In the genomic region with DNA sequence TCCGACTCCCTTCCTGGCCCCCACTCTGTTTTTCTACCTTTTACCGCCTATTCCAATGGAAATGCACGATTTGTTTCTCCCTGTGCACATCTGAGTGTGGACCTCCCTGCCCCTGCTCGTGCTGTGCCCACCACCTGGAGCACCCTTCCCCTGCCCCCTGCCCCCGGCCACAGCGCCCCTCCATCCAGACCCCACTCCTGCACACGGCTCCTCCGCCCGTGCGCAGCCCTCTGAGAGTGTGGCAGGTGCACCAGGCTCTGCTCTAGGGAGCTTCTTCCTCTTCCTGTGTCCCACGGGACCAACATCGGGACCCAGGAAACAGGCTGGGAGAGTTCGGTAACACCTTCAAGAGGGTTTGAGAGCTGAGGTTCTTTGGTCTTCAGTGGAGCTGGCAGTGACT, we compare ENCODE assay signal across 21 cellular contexts.
DNase-seq lines count a peak whose midpoint lies in the region; ATAC-seq, FAIRE-seq and TF ChIP-seq lines count a peak whose summit lies in the region.
"Had no signal": no experiment of that assay in that cellular context is flagged by ENCODE, and none has a peak within 500 bp of the region (broad histone marks: within the 10 kb centered on the region; RNA-seq: fewer than 3 reads in every experiment).

No MANE protein-coding gene starts in this region.

- no peaks in the 10 kb centered on the region for H3F3A ChIP-seq in GM23338 (replicated peaks; ENCODE audit: low read depth)

- H3K27me3 ChIP-seq in GM23338 (ENCODE audit: insufficient read depth) (no peaks in the 10 kb centered on the region), astrocyte (ENCODE audit: insufficient read depth, low read length) (no peaks in the 10 kb centered on the region), muscle layer of colon (ENCODE audit: control insufficient read depth in 1 of 2, insufficient read depth in 2 of 2, low read length in 2 of 2) (no peaks in the 10 kb centered on the region), transverse colon (no peaks in the 10 kb centered on the region), HAP-1 (ENCODE audit: low read depth) (no peaks in the 10 kb centered on the region)
- H3K27me3 ChIP-seq: tibial nerve had no signal

- no peak for FAIRE-seq in astrocyte (lab: Jason Lieb, UNC)

- H3K4me1 ChIP-seq in GM23338 (ENCODE audit: insufficient read depth) (no peaks in the 10 kb centered on the region), astrocyte (ENCODE audit: insufficient read depth, low read length) (peaks cover 34% of the 10 kb centered on the region), muscle layer of colon (ENCODE audit: insufficient read depth, low read length) (peaks cover 60% of the 10 kb centered on the region), transverse colon (peaks cover 48 to 69% (median 65%) of the 10 kb centered on the region in 4 donors), HAP-1 (no peaks in the 10 kb centered on the region; the same call in 1 of the 2 replicates)

- no peak for TF ChIP-seq CTCF in GM23338 (conservative IDR thresholded peaks at IDR 0.05; ENCODE audit: low read depth in 2 of 2)
- TF ChIP-seq CTCF in astrocyte (IDR thresholded peaks at IDR 0.05; ENCODE audit: insufficient read depth, low read depth, low read length) = no peak
- no peak for TF ChIP-seq CTCF in transverse colon (IDR thresholded peaks at IDR 0.05)

- H2AFZ ChIP-seq in GM23338 (no peak overlapping the region), astrocyte (ENCODE audit: low read depth, low read length) (no peak overlapping the region)

- TF ChIP-seq EP300 in transverse colon (IDR thresholded peaks at IDR 0.05; ENCODE audit: low read depth) = no peak

- H4K20me1 ChIP-seq in GM23338 (replicated peaks; ENCODE audit: insufficient read depth) (no peaks in the 10 kb centered on the region), astrocyte (ENCODE audit: insufficient read depth, low read length) (peaks cover 12% of the 10 kb centered on the region)

- H3K27ac Mint-ChIP-seq in GM23338 (peak overlapping the region; percentile 37; the same call in 1 of the 2 replicates), astrocyte (ENCODE audit: unreplicated experiment) (peak overlapping the region; percentile 79)
- H3K27ac Mint-ChIP-seq: activated CD8-positive, alpha-beta T cell treated with anti-CD3 and anti-CD28 coated beads for 36 hours; activated naive CD8-positive, alpha-beta T cell treated with anti-CD3 and anti-CD28 coated beads, Interleukin-2, amount 50 U/mL, for 24 hours; CD4-positive, CD25-positive, alpha-beta regulatory T cell; stimulated activated naive B cell treated with anti-CD40 and anti-IgM and Interleukin-4, amounts not matched to agents 10 μg/mL and 1 μg/mL and 100 μg/mL, for 72 hours had no signal

- H3K9me3 ChIP-seq in astrocyte (ENCODE audit: insufficient read depth, low read depth, low read length) (no peaks in the 10 kb centered on the region), muscle layer of colon (ENCODE audit: low read length) (no peaks in the 10 kb centered on the region), transverse colon (no peaks in the 10 kb centered on the region), HAP-1 (no peaks in the 10 kb centered on the region)
- H3K9me3 ChIP-seq: tibial nerve had no signal

- no peak overlapping the region for H3K4me3 Mint-ChIP-seq in GM23338
- no peak overlapping the region for H3K4me3 Mint-ChIP-seq in astrocyte (ENCODE audit: unreplicated experiment)
- H3K4me3 Mint-ChIP-seq: activated CD8-positive, alpha-beta T cell treated with anti-CD3 and anti-CD28 coated beads for 36 hours; activated naive CD8-positive, alpha-beta T cell treated with anti-CD3 and anti-CD28 coated beads, Interleukin-2, amount 50 U/mL, for 24 hours; CD4-positive, CD25-positive, alpha-beta regulatory T cell; stimulated activated naive B cell treated with anti-CD40 and anti-IgM and Interleukin-4, amounts not matched to agents 10 μg/mL and 1 μg/mL and 100 μg/mL, for 72 hours had no signal

- no peak overlapping the region for H3K9ac ChIP-seq in astrocyte (ENCODE audit: low read length)
- H3K9ac ChIP-seq in muscle layer of colon (ENCODE audit: low read length) = no peak overlapping the region

- no peaks in the 10 kb centered on the region for H3K9me2 ChIP-seq in GM23338 (ENCODE audit: insufficient read depth)

- H3K4me1 Mint-ChIP-seq in GM23338 = peaks cover 9% of the 10 kb centered on the region
- H3K4me1 Mint-ChIP-seq in astrocyte (ENCODE audit: low read depth, unreplicated experiment) = peaks cover 25% of the 10 kb centered on the region

- no peaks in the 10 kb centered on the region for H3K79me2 ChIP-seq in GM23338 (replicated peaks; ENCODE audit: insufficient read depth)
- no peaks in the 10 kb centered on the region for H3K79me2 ChIP-seq in astrocyte (ENCODE audit: insufficient read depth, low read length)

- in situ Hi-C loops in transverse colon (cut with MboI; ENCODE audit: low pct_ligation_motif_present in 1 of 4, low pct_unique_long_range_greater_than_20kb in 1 of 4, low sequenced_read_pairs in 3 of 4) (loop anchor here in 1 of 4 donors (25.0 kb wide), 1 partner anchor 113 kb away; the partner anchor contains the start of gene C11orf24), HAP-1 (cut with MboI; ENCODE audit: low sequenced_read_pairs) (no loop called here)

- H3K27me3 Mint-ChIP-seq in GM23338 (ENCODE audit: insufficient read depth, low read depth, poor library complexity) (peaks cover 16% of the 10 kb centered on the region), astrocyte (ENCODE audit: low read depth, unreplicated experiment) (peaks cover 1% of the 10 kb centered on the region)

- H3K27ac ChIP-seq in GM23338 (ENCODE audit: low read depth) (no peak overlapping the region), astrocyte (ENCODE audit: low read depth, low read length) (no peak overlapping the region), muscle layer of colon (ENCODE audit: low read depth, low read length) (peak overlapping the region; percentile 25), transverse colon (peak overlapping the region; percentile 80 to 95 (median 86))

- WGBS in transverse colon (ENCODE audit: low coverage in 1 of 2), 2 donors = 88% methylated on average over 12 of the region's 13 CpGs; no CpG with 5 or more reads in 1 of the 2 donors

- no peaks in the 10 kb centered on the region; the same call in 2 of the 3 replicates for H3K9me3 Mint-ChIP-seq in GM23338
- no peaks in the 10 kb centered on the region for H3K9me3 Mint-ChIP-seq in astrocyte (ENCODE audit: unreplicated experiment)
- H3K9me3 Mint-ChIP-seq: activated CD8-positive, alpha-beta T cell treated with anti-CD3 and anti-CD28 coated beads for 36 hours; activated naive CD8-positive, alpha-beta T cell treated with anti-CD3 and anti-CD28 coated beads, Interleukin-2, amount 50 U/mL, for 24 hours; CD4-positive, CD25-positive, alpha-beta regulatory T cell; stimulated activated naive B cell treated with anti-CD40 and anti-IgM and Interleukin-4, amounts not matched to agents 10 μg/mL and 1 μg/mL and 100 μg/mL, for 72 hours had no signal

- TF ChIP-seq POLR2A in transverse colon (IDR thresholded peaks at IDR 0.05) (no peak), erythroblast (IDR thresholded peaks at IDR 0.05; ENCODE audit: low read length) (no peak)

- no peak overlapping the region for H3K4me3 ChIP-seq in GM23338
- no peak overlapping the region for H3K4me3 ChIP-seq in astrocyte (ENCODE audit: insufficient read depth, low read depth, low read length)
- H3K4me3 ChIP-seq in muscle layer of colon (ENCODE audit: low read depth in 1 of 2, low read length in 2 of 2) = no peak overlapping the region
- no peak overlapping the region for H3K4me3 ChIP-seq in transverse colon
- no peak overlapping the region for H3K4me3 ChIP-seq in HAP-1
- H3K4me3 ChIP-seq: smooth muscle cell, tibial nerve had no signal

- no peaks in the 10 kb centered on the region for H3K36me3 ChIP-seq in GM23338 (ENCODE audit: insufficient read depth)
- peaks cover 3% of the 10 kb centered on the region for H3K36me3 ChIP-seq in astrocyte (ENCODE audit: insufficient read depth, low read length)
- peaks cover 4% of the 10 kb centered on the region for H3K36me3 ChIP-seq in muscle layer of colon (ENCODE audit: insufficient read depth, low read length)
- H3K36me3 ChIP-seq in transverse colon = no peaks in the 10 kb centered on the region
- H3K36me3 ChIP-seq in HAP-1 (replicated peaks) = 0 out of 2 replicates have a peak, but pooled peaks cover 4% of the 10 kb centered on the region
- H3K36me3 ChIP-seq: tibial nerve had no signal

- H3K36me3 Mint-ChIP-seq in GM23338 (ENCODE audit: low read depth) (peaks cover 17% of the 10 kb centered on the region), astrocyte (ENCODE audit: low read depth, unreplicated experiment) (peaks cover 10% of the 10 kb centered on the region)
- H3K36me3 Mint-ChIP-seq: CD4-positive, CD25-positive, alpha-beta regulatory T cell had no signal

- DNase-seq in GM23338 (ENCODE audit: low spot score) (no peak), astrocyte (ENCODE audit: low read depth) (no peak), transverse colon (no peak), erythroblast (lab: John Stamatoyannopoulos, UW) (no peak), HAP-1 (ENCODE audit: low spot score in 2 of 2) (no peak)
- no peak for DNase-seq in activated CD4-positive, CD25-positive, alpha-beta regulatory T cell (lab: John Stamatoyannopoulos, UW)
- DNase-seq: activated CD8-positive, alpha-beta T cell treated with anti-CD3 and anti-CD28 coated beads for 36 hours; activated gamma-delta T cell; activated naive CD8-positive, alpha-beta T cell treated with anti-CD3 and anti-CD28 coated beads, Interleukin-2, amount 50 U/mL, for 24 hours; activated T-cell treated with anti-CD3 and anti-CD28 coated beads for 4 hours; CD4-positive, CD25-positive, alpha-beta regulatory T cell; cortex of kidney; GDM1; KBM-7; left colon; stimulated activated naive B cell treated with anti-CD40 and anti-IgM and Interleukin-4, amounts not matched to agents 10 μg/mL and 1 μg/mL and 100 μg/mL, for 72 hours; T1000 had no signal

- ATAC-seq in GM23338 = no peak
- ATAC-seq: activated CD4-positive, CD25-positive, alpha-beta regulatory T cell treated with anti-CD3 and anti-CD28 coated beads, Interleukin-2, amount 50 U/mL, for 24 hours; activated CD8-positive, alpha-beta T cell treated with anti-CD3 and anti-CD28 coated beads for 36 hours; activated naive CD8-positive, alpha-beta T cell treated with anti-CD3 and anti-CD28 coated beads, Interleukin-2, amount 50 U/mL, for 24 hours; left colon; stimulated activated naive B cell treated with anti-CD40 and anti-IgM and Interleukin-4, amounts not matched to agents 10 μg/mL and 1 μg/mL and 100 μg/mL, for 72 hours had no signal

- intact Hi-C loops in transverse colon (cut with DNase I; ENCODE audit: low total_unique reads) = no loop called here

- H3K4me2 ChIP-seq in GM23338 = no peak overlapping the region
- H3K4me2 ChIP-seq in astrocyte (ENCODE audit: low read length) = no peak overlapping the region

TF ChIP-seq in GM23338, 12 proteins besides CTCF, POLR2A, EP300 and RAD21:
- TF ChIP-seq EZH2 (IDR thresholded peaks at IDR 0.05; ENCODE audit: low read depth, unreplicated experiment) = no peak

Comparison
In these comparisons a context has a peak if more than half of its experiments do, and no peak if none do; other contexts are left out.
1. H3K27ac ChIP-seq: peak in muscle layer of colon (single experiment) and transverse colon (4 of 4); none in GM23338 (single experiment) and astrocyte (single experiment).